In genomic region chr5:21802100-21802499, GRCh38 we compare ENCODE assay signal across 27 cellular contexts.
"Had no signal": no experiment of that assay in that cellular context is flagged by ENCODE, and none has a peak within 500 bp of the region (broad histone marks: within the 10 kb centered on the region; RNA-seq: fewer than 3 reads in every experiment).

No MANE protein-coding gene starts in this region.

- H3K27me3 Mint-ChIP-seq: naive thymus-derived CD4-positive, alpha-beta T cell; progenitor cell of endocrine pancreas; stimulated activated naive B cell treated with anti-CD40 and anti-IgM and Interleukin-4, amounts not matched to agents 10 μg/mL and 1 μg/mL and 100 μg/mL, for 72 hours; stimulated activated naive CD8-positive, alpha-beta T cell treated with anti-CD3 and anti-CD28 coated beads, Interleukin-15, Interleukin-2, amounts not matched to agents 100 ng/mL and 50 ng/mL, for 24 hours; type B pancreatic cell had no signal

- H3K9me3 ChIP-seq: pancreas, psoas muscle, right lobe of liver, sigmoid colon, stomach, thoracic aorta, thyroid gland, tibial nerve, upper lobe of right lung, uterus had no signal

- H3K4me3 ChIP-seq: neural progenitor cell, pancreas, psoas muscle, right lobe of liver, sigmoid colon, stomach, thoracic aorta, thyroid gland, tibial nerve, upper lobe of right lung, uterus had no signal

- H3K9ac ChIP-seq: neural progenitor cell had no signal

- H3K36me3 Mint-ChIP-seq: naive thymus-derived CD4-positive, alpha-beta T cell; natural killer cell; stimulated activated effector memory CD8-positive, alpha-beta T cell treated with anti-CD3 and anti-CD28 coated beads, Interleukin-12 subunit alpha, Interleukin-12 subunit beta, amount 100 ng/mL, for 72 hours; stimulated activated naive B cell treated with anti-CD40 and anti-IgM and Interleukin-4, amounts not matched to agents 10 μg/mL and 1 μg/mL and 100 μg/mL, for 72 hours had no signal

- H3K4me1 ChIP-seq: neural progenitor cell, pancreas, psoas muscle, right lobe of liver, sigmoid colon, stomach, thyroid gland, upper lobe of right lung, uterus had no signal

- H3K36me3 ChIP-seq: neural progenitor cell, pancreas, right lobe of liver, sigmoid colon, stomach, thoracic aorta, thyroid gland, tibial nerve, upper lobe of right lung, uterus had no signal

- DNase-seq: naive thymus-derived CD4-positive, alpha-beta T cell; natural killer cell; occipital lobe; pancreas; psoas muscle; right lobe of liver; sigmoid colon; small intestine; stimulated activated CD4-positive, alpha-beta T cell treated with anti-CD3 and anti-CD28 coated beads, Interleukin-15, amount 100 ng/mL, for 24 hours; stimulated activated CD4-positive, alpha-beta T cell treated with anti-CD3 and anti-CD28 coated beads, Interleukin-2, amount 100 ng/mL, for 24 hours; stimulated activated CD4-positive, alpha-beta T cell treated with anti-CD3 and anti-CD28 coated beads, Interleukin-2, amount 100 ng/mL, for 48 hours; stimulated activated CD4-positive, alpha-beta T cell treated with anti-CD3 and anti-CD28 coated beads, Interleukin-4, amount 100 ng/mL, for 24 hours; stimulated activated naive B cell treated with anti-CD40 and anti-IgM and Interleukin-4, amounts not matched to agents 10 μg/mL and 1 μg/mL and 100 μg/mL, for 72 hours; stimulated activated naive CD4-positive, alpha-beta T cell treated with Interleukin-2 at 50 U/mL for 16 hours; stomach; thyroid gland; upper lobe of right lung; uterus had no signal

- H3K4me3 Mint-ChIP-seq: naive thymus-derived CD4-positive, alpha-beta T cell; natural killer cell; nephron; neural progenitor cell; stimulated activated effector memory CD8-positive, alpha-beta T cell treated with anti-CD3 and anti-CD28 coated beads, Interleukin-12 subunit alpha, Interleukin-12 subunit beta, amount 100 ng/mL, for 72 hours; stimulated activated naive B cell treated with anti-CD40 and anti-IgM and Interleukin-4, amounts not matched to agents 10 μg/mL and 1 μg/mL and 100 μg/mL, for 72 hours; stimulated activated naive CD8-positive, alpha-beta T cell treated with anti-CD3 and anti-CD28 coated beads, Interleukin-15, Interleukin-2, amounts not matched to agents 100 ng/mL and 50 ng/mL, for 24 hours had no signal

- H3K27me3 ChIP-seq: neural progenitor cell, right lobe of liver, sigmoid colon, stomach, thyroid gland, tibial nerve, upper lobe of right lung, uterus had no signal

- FAIRE-seq: pancreas, small intestine had no signal

- ATAC-seq: naive thymus-derived CD4-positive, alpha-beta T cell; natural killer cell; psoas muscle; right cardiac atrium; stimulated activated effector memory CD8-positive, alpha-beta T cell treated with anti-CD3 and anti-CD28 coated beads, Interleukin-12 subunit alpha, Interleukin-12 subunit beta, amount 100 ng/mL, for 72 hours; stimulated activated naive B cell treated with anti-CD40 and anti-IgM and Interleukin-4, amounts not matched to agents 10 μg/mL and 1 μg/mL and 100 μg/mL, for 72 hours; upper lobe of right lung had no signal

- H3K4me1 Mint-ChIP-seq: naive thymus-derived CD4-positive, alpha-beta T cell; nephron; stimulated activated effector memory CD8-positive, alpha-beta T cell treated with anti-CD3 and anti-CD28 coated beads, Interleukin-12 subunit alpha, Interleukin-12 subunit beta, amount 100 ng/mL, for 72 hours had no signal

- H3K9me3 Mint-ChIP-seq: nephron had no signal

- H3K4me2 ChIP-seq: neural progenitor cell had no signal

- H3K27ac ChIP-seq: neural progenitor cell, pancreas, psoas muscle, right lobe of liver, sigmoid colon, stomach, thoracic aorta, thyroid gland, tibial nerve, upper lobe of right lung, uterus had no signal

- H3K27ac Mint-ChIP-seq: naive thymus-derived CD4-positive, alpha-beta T cell; natural killer cell; nephron; neural progenitor cell; stimulated activated effector memory CD8-positive, alpha-beta T cell treated with anti-CD3 and anti-CD28 coated beads, Interleukin-12 subunit alpha, Interleukin-12 subunit beta, amount 100 ng/mL, for 72 hours; stimulated activated naive B cell treated with anti-CD40 and anti-IgM and Interleukin-4, amounts not matched to agents 10 μg/mL and 1 μg/mL and 100 μg/mL, for 72 hours; stimulated activated naive CD8-positive, alpha-beta T cell treated with anti-CD3 and anti-CD28 coated beads, Interleukin-15, Interleukin-2, amounts not matched to agents 100 ng/mL and 50 ng/mL, for 24 hours; type B pancreatic cell had no signal
